12 cellular contexts compared by ENCODE assay signal in the genomic region with DNA sequence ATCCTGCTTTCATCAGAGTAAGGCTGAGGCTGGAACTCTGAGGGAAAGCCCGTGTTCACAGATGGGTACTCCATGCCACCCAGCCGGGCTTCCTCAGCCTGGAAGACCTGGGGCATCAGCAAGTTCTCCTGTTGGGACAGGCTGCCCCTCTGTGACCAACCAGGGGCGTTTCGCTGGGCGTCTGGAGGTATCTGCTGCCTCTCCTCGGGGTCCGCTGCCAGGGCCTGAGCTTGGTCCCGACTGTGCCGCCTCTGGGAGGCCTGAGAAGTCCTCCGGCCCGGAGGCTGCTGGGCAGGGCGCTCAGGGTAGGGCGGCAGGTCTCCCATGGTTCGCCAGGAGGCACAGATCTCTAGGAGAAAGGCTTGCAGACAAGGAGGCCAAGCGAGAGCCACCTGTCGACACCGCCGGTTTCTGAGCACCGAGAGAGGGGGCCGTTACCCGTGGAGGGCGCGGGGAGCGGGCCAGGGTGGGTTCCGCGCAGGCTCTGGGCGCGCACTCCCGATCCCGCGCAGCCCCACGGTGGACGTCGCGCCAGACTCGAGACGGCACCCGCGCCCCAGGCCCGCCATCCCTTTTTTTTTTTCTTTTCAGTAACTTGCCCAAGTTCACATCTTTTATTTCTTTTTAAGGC. TPM values are rescaled to one million over a fixed set of nuclear protein-coding genes. Genes with fewer than 3 reads are reported as not detected.
A peak's percentile ranks its signal among the peaks of the same experiment; 100 is the strongest.
DNase-seq lines count a peak whose midpoint lies in the region; ATAC-seq and TF ChIP-seq lines count a peak whose summit lies in the region.
"Had no signal": no experiment of that assay in that cellular context is flagged by ENCODE, and none has a peak within 500 bp of the region (broad histone marks: within the 10 kb centered on the region; RNA-seq: fewer than 3 reads in every experiment).

TSS of gene RSPH6A (minus strand) at position 458 of the 631 bp plus-strand sequence. CDS start at position 326, 132 bp downstream.

- no peak for TF ChIP-seq POLR2A in testis (IDR thresholded peaks at IDR 0.05)

- peak within 1 kb of the TSS; percentile 97 for H3K9ac ChIP-seq in mesendoderm (ENCODE audit: low read length)
- H3K9ac ChIP-seq in PC-3 (ENCODE audit: low read length), result no peak within 1 kb of the TSS

- CTCF ChIA-PET in PC-3 (lab: Charles Lee), result no interaction called here

- H2BK15ac ChIP-seq in mesendoderm (replicated peaks; ENCODE audit: low read depth), result no peak within 1 kb of the TSS

- no peaks in the 10 kb centered on the region for H3K9me2 ChIP-seq in PC-3 (replicated peaks; ENCODE audit: low read length)

- no CpG with 5 or more reads among the region's 40 CpGs for WGBS in mesendoderm (ENCODE audit: extremely low coverage, insufficient coverage, low lambda C conversion rate)
- WGBS in testis, 2 donors, result 31 to 46% methylated on average over 28 to 39 of the region's 40 CpGs

- H3K27me3 Mint-ChIP-seq in dendritic cell treated with granulocyte-macrophage colony-stimulating factor and Interleukin-4, amounts not matched to agents 40 ng/mL and 50 ng/mL, for 4 days, result peaks cover 66% of the 10 kb centered on the region
- H3K27me3 Mint-ChIP-seq: activated CD4-positive, alpha-beta T cell treated with anti-CD3 and anti-CD28 coated beads, Interleukin-2, amount 10 ng/mL, durations not matched to agents 7 days and 5 days had no signal

- H2BK5ac ChIP-seq in mesendoderm (ENCODE audit: low read length), result no peak within 1 kb of the TSS

- POLR2A ChIA-PET in PC-3 (lab: Charles Lee; ENCODE audit: unreplicated experiment), result no interaction called here

- peak within 1 kb of the TSS; percentile 58 for H3K4me3 Mint-ChIP-seq in dendritic cell treated with granulocyte-macrophage colony-stimulating factor and Interleukin-4, amounts not matched to agents 40 ng/mL and 50 ng/mL, for 4 days
- H3K4me3 Mint-ChIP-seq: activated CD4-positive, alpha-beta T cell treated with anti-CD3 and anti-CD28 coated beads, Interleukin-2, amount 10 ng/mL, durations not matched to agents 7 days and 5 days had no signal

- peaks cover under 1% of the 10 kb centered on the region; the same call in 1 of the 2 replicates for H3K36me3 ChIP-seq in RWPE2 (ENCODE audit: low read depth)
- no peaks in the 10 kb centered on the region for H3K36me3 ChIP-seq in mesendoderm (ENCODE audit: control insufficient read depth, insufficient read depth, low read length)
- H3K36me3 ChIP-seq in testis (ENCODE audit: low read depth, missing control alignments), result no peaks in the 10 kb centered on the region
- H3K36me3 ChIP-seq in PC-3 (ENCODE audit: low read depth, low read length), result no peaks in the 10 kb centered on the region; the same call in 1 of the 2 replicates

- H3K9me3 Mint-ChIP-seq in dendritic cell treated with granulocyte-macrophage colony-stimulating factor and Interleukin-4, amounts not matched to agents 40 ng/mL and 50 ng/mL, for 4 days, result no peaks in the 10 kb centered on the region
- H3K9me3 Mint-ChIP-seq: activated CD4-positive, alpha-beta T cell treated with anti-CD3 and anti-CD28 coated beads, Interleukin-2, amount 10 ng/mL, durations not matched to agents 7 days and 5 days had no signal

- H3K4me1 ChIP-seq in RWPE2 (ENCODE audit: insufficient read depth, poor library complexity, severe bottlenecking) (peaks cover 12% of the 10 kb centered on the region), mesendoderm (ENCODE audit: control insufficient read depth, low read depth, low read length) (peaks cover 4% of the 10 kb centered on the region), testis (no peaks in the 10 kb centered on the region), PC-3 (ENCODE audit: insufficient read depth, low read length) (no peaks in the 10 kb centered on the region; the same call in 1 of the 2 replicates)

- H3K4me3 ChIP-seq in RWPE2 (ENCODE audit: severe bottlenecking) (no peak within 1 kb of the TSS), mesendoderm (ENCODE audit: low read length) (peak within 1 kb of the TSS; percentile 61), testis (peak within 1 kb of the TSS; percentile 31 to 47), PC-3 (ENCODE audit: low read length) (no peak within 1 kb of the TSS)
- H3K4me3 ChIP-seq: SJSA1 had no signal

- H3K4ac ChIP-seq in mesendoderm (ENCODE audit: low read depth, low read length), result peak within 1 kb of the TSS; percentile 82

- TF ChIP-seq CTCF in RWPE2 (IDR thresholded peaks at IDR 0.05; ENCODE audit: poor library complexity, severe bottlenecking), result no peak
- no peak for TF ChIP-seq CTCF in testis (IDR thresholded peaks at IDR 0.05)
- no peak for TF ChIP-seq CTCF in PC-3 (conservative IDR thresholded peaks at IDR 0.05; ENCODE audit: low read depth, low read length)

- BruUV-seq in PC-3 (replicated peaks; lab: Mats Ljungman, UMichigan), result no TSS peak

- peak within 1 kb of the TSS; percentile 86 for H3K4me2 ChIP-seq in mesendoderm (ENCODE audit: low read length)
- H3K4me2 ChIP-seq in PC-3 (ENCODE audit: low read length), result no peak within 1 kb of the TSS

- no peak within 1 kb of the TSS for H2AFZ ChIP-seq in PC-3 (ENCODE audit: low read length)

- H3K79me2 ChIP-seq in mesendoderm (ENCODE audit: control insufficient read depth, insufficient read depth, low read length) (no peaks in the 10 kb centered on the region), PC-3 (ENCODE audit: low read length) (no peaks in the 10 kb centered on the region)

- peak within 1 kb of the TSS; percentile 61 for H3K18ac ChIP-seq in mesendoderm (ENCODE audit: low read length)

- no peaks in the 10 kb centered on the region for H3F3A ChIP-seq in PC-3 (ENCODE audit: low read length, unreplicated experiment)

- no peaks in the 10 kb centered on the region for H4K20me1 ChIP-seq in PC-3 (ENCODE audit: low read length)

- H3K9me3 ChIP-seq in RWPE2 (ENCODE audit: severe bottlenecking), result no peaks in the 10 kb centered on the region
- H3K9me3 ChIP-seq in testis, result no peaks in the 10 kb centered on the region
- no peaks in the 10 kb centered on the region for H3K9me3 ChIP-seq in PC-3 (ENCODE audit: low read length)
- H3K9me3 ChIP-seq: SJSA1 had no signal

- H3K36me3 Mint-ChIP-seq in dendritic cell treated with granulocyte-macrophage colony-stimulating factor and Interleukin-4, amounts not matched to agents 40 ng/mL and 50 ng/mL, for 4 days (ENCODE audit: low read depth), result peaks cover 46% of the 10 kb centered on the region

- H3K27ac ChIP-seq in RWPE2 (ENCODE audit: poor library complexity, severe bottlenecking) (peak within 1 kb of the TSS; percentile 3), mesendoderm (ENCODE audit: low read depth, low read length) (peak within 1 kb of the TSS; percentile 85), testis (no peak within 1 kb of the TSS), PC-3 (ENCODE audit: low read length) (no peak within 1 kb of the TSS)
- H3K27ac ChIP-seq: SJSA1 had no signal

- peak within 1 kb of the TSS; percentile 77 for H2AK5ac ChIP-seq in mesendoderm (ENCODE audit: low read length)

- peak within 1 kb of the TSS; percentile 96 for H3K56ac ChIP-seq in mesendoderm (ENCODE audit: low read length)

- H3K27ac Mint-ChIP-seq in dendritic cell treated with granulocyte-macrophage colony-stimulating factor and Interleukin-4, amounts not matched to agents 40 ng/mL and 50 ng/mL, for 4 days, result peak within 1 kb of the TSS; percentile 25
- H3K27ac Mint-ChIP-seq: activated CD4-positive, alpha-beta T cell treated with anti-CD3 and anti-CD28 coated beads, Interleukin-2, amount 10 ng/mL, durations not matched to agents 7 days and 5 days had no signal

- H3K4me1 Mint-ChIP-seq in dendritic cell treated with granulocyte-macrophage colony-stimulating factor and Interleukin-4, amounts not matched to agents 40 ng/mL and 50 ng/mL, for 4 days (ENCODE audit: low read depth), result peaks cover 22% of the 10 kb centered on the region

- no peak within 1 kb of the TSS for H4K8ac ChIP-seq in mesendoderm (ENCODE audit: low read depth, low read length)

- intact Hi-C loops in dendritic cell treated with granulocyte-macrophage colony-stimulating factor and Interleukin-4, amounts not matched to agents 40 ng/mL and 50 ng/mL, for 4 days (cut with micrococcal nuclease), result loop anchor here (5.0 kb wide), 1 partner anchor 67 kb away; no protein-coding TSS in a partner anchor
- intact Hi-C loops in testis (cut with DNase I; ENCODE audit: low total_unique reads), result no loop called here
- intact Hi-C loops in PC-3 (cut with micrococcal nuclease), result no loop called here

- no peak for DNase-seq in RWPE2 (ENCODE audit: low spot score)
- peak; percentile 53 for DNase-seq in mesendoderm
- DNase-seq in testis, result no peak
- DNase-seq in NCI-H69 (lab: John Stamatoyannopoulos, UW), result no peak
- no peak for DNase-seq in PC-3
- DNase-seq in NCI-H128 (lab: John Stamatoyannopoulos, UW; ENCODE audit: unreplicated experiment), result no peak
- DNase-seq: activated CD4-positive, alpha-beta T cell treated with anti-CD3 and anti-CD28 coated beads, Interleukin-2, amount 10 ng/mL, durations not matched to agents 7 days and 5 days; Karpas-422; NCI-H226 had no signal

- ATAC-seq in RWPE2 (ENCODE audit: low read depth) (no peak), PC-3 (no peak)

- peak within 1 kb of the TSS; percentile 14 for H2BK120ac ChIP-seq in mesendoderm (ENCODE audit: low read depth, low read length)

- H3K27me3 ChIP-seq in RWPE2 (ENCODE audit: insufficient read depth, poor library complexity, severe bottlenecking) (no peaks in the 10 kb centered on the region), mesendoderm (ENCODE audit: insufficient read depth, low read length, poor library complexity) (no peaks in the 10 kb centered on the region), testis (no peaks in the 10 kb centered on the region), PC-3 (ENCODE audit: low read length) (no peaks in the 10 kb centered on the region)
- H3K27me3 ChIP-seq: SJSA1 had no signal

- no peaks in the 10 kb centered on the region for H3K79me1 ChIP-seq in mesendoderm (ENCODE audit: low read length)

- H3K23ac ChIP-seq in mesendoderm (ENCODE audit: low read length), result peak within 1 kb of the TSS; percentile 85

- no peak within 1 kb of the TSS for H4K5ac ChIP-seq in mesendoderm (ENCODE audit: low read length)

RNA-seq across cellular contexts. Expression of gene RSPH6A, which starts in this region (rescaled TPM):
- polyA plus RNA-seq in mesendoderm (2013, experiment 1 of 2), result not detected
- not detected for polyA plus RNA-seq in mesendoderm (2013, experiment 2 of 2)
- total RNA-seq in testis (10 to 100 TPM; 17.0 to 20.9 TPM), PC-3 (2014; rRNA removed) (0.12 TPM in 1 of 2 replicates, not detected in the other)
- polyA plus RNA-seq in testis (ENCODE audit: insufficient read depth, low read depth, low replicate concordance), result 88.3 TPM
- total RNA-seq: SJSA1 had no signal
- polyA plus RNA-seq: liver had no signal

Comparison
In these comparisons a context has a peak if more than half of its experiments do, and no peak if none do; other contexts are left out.
1. RNA of gene RSPH6A (total RNA-seq): 17.0 to 20.9 TPM in testis; 0.12 TPM in PC-3; every median in the first group is over 10 times any median in the second.
2. H3K27ac ChIP-seq: peak in RWPE2 (single experiment) and mesendoderm (single experiment); none in testis (0 of 2) and PC-3 (single experiment).
3. H3K4me3 ChIP-seq: peak in mesendoderm (single experiment) and testis (2 of 2); none in RWPE2 (single experiment) and PC-3 (single experiment).